36 cellular contexts compared by ENCODE assay signal in the genomic region with DNA sequence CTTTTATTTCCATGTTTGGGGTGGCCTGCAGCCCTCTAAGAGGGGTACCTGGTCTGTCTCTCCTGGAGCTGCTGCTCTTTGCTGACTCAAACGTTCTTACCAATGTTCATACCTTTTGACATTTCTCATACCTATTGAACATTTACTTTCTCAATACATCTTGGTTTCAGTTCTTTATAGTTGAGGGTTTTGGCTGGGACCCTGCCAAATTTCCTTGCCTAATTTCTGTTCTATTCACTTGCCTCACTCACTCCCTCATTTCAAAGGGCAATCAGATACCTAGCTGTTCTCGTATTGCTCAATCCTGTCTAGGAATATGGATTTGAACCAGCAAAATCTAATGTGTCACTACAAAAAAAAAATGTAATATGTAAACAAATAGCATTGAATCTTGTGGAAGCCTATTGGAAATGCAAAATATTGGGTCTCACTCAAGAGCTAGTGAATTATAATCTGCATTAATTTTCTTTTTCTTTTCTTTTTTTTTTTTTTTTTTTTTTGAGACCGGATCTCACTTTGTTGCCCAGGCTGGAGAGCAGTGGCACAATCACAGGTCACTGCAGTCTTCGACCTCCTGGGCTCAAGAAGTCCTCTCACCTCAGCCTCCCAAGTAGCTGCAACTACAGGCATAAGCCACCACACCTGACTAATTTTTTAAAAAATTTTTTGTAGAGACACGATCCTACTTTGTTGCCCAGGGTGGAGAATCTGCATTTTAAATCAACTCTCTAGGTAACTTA. TPM values are rescaled to one million over a fixed set of nuclear protein-coding genes. Genes with fewer than 3 reads are reported as not detected.
DNase-seq lines count a peak whose midpoint lies in the region; ATAC-seq, FAIRE-seq and TF ChIP-seq lines count a peak whose summit lies in the region.
"Had no signal": no experiment of that assay in that cellular context is flagged by ENCODE, and none has a peak within 500 bp of the region (broad histone marks: within the 10 kb centered on the region; RNA-seq: fewer than 3 reads in every experiment).

No MANE protein-coding gene starts in this region.

- H3K4me1 ChIP-seq in liver (ENCODE audit: control insufficient read depth in 4 of 4, insufficient read depth in 4 of 4, low read length in 3 of 4) (peaks cover 2 to 8% (median 4%) of the 10 kb centered on the region in 4 donors), HepG2 (ENCODE audit: insufficient read depth, low read length) (no peaks in the 10 kb centered on the region), K562 (replicated peaks in 1 of 2; ENCODE audit: control insufficient read depth in 2 of 2, insufficient read depth in 2 of 2, low read length in 2 of 2) (no peaks in the 10 kb centered on the region), vagina (no peaks in the 10 kb centered on the region), smooth muscle cell (ENCODE audit: low read depth) (no peaks in the 10 kb centered on the region)
- H3K4me1 ChIP-seq: heart left ventricle, lower lobe of right lung had no signal

- TF ChIP-seq POLR2A in HepG2 (IDR thresholded peaks at IDR 0.05; ENCODE audit: insufficient read depth in 1 of 2, low read depth in 2 of 2, low read length in 2 of 2) (no peak), K562 (conservative IDR thresholded peaks at IDR 0.05) (no peak), vagina (IDR thresholded peaks at IDR 0.05) (no peak)

- H4K20me1 ChIP-seq in HepG2 (ENCODE audit: insufficient read depth, low read length) (no peaks in the 10 kb centered on the region), K562 (replicated peaks; ENCODE audit: control insufficient read depth, insufficient read depth, low read length) (no peaks in the 10 kb centered on the region), smooth muscle cell (ENCODE audit: low read depth) (no peaks in the 10 kb centered on the region)

- H3K4me3 ChIP-seq in liver (ENCODE audit: low read depth in 1 of 3, low read length in 3 of 3) (no peak overlapping the region), HepG2 (replicated peaks in 1 of 3; ENCODE audit: insufficient read depth in 1 of 3, low read depth in 2 of 3, low read length in 3 of 3) (no peak overlapping the region), K562 (no peak overlapping the region), vagina (no peak overlapping the region), smooth muscle cell (no peak overlapping the region)
- H3K4me3 ChIP-seq: heart left ventricle, lower lobe of right lung, ovary, skin epidermis had no signal

- no peak for FAIRE-seq in HepG2 (lab: Jason Lieb, UNC)
- FAIRE-seq in K562 (lab: Jason Lieb, UNC): no peak
- FAIRE-seq: keratinocyte had no signal

- H3K27me3 ChIP-seq in liver (ENCODE audit: control insufficient read depth in 4 of 4, insufficient read depth in 4 of 4, low read length in 3 of 4) (no peaks in the 10 kb centered on the region), HepG2 (ENCODE audit: control insufficient read depth in 1 of 2, insufficient read depth in 2 of 2, low read length in 2 of 2) (no peaks in the 10 kb centered on the region), K562 (ENCODE audit: control insufficient read depth in 2 of 2, insufficient read depth in 2 of 2, low read length in 2 of 2) (no peaks in the 10 kb centered on the region), vagina (no peaks in the 10 kb centered on the region), smooth muscle cell (ENCODE audit: low read depth) (no peaks in the 10 kb centered on the region)
- H3K27me3 ChIP-seq: heart left ventricle, ovary had no signal

- POLR2A ChIA-PET in HepG2 (lab: Yijun Ruan, JAX) (no interaction called here), K562 (lab: Yijun Ruan, JAX) (no interaction called here)

- DNase-seq in HepG2 (ENCODE audit: low spot score) (no peak), K562 (ENCODE audit: extremely low read depth in 1 of 4, low spot score in 3 of 4) (no peak), left lobe of liver (ENCODE audit: low spot score) (peak; percentile 68), vagina (ENCODE audit: extremely low spot score in 2 of 2) (no peak), smooth muscle cell (lab: John Stamatoyannopoulos, UW; ENCODE audit: unreplicated experiment) (no peak)
- DNase-seq: activated CD4-positive, alpha-beta T cell treated with anti-CD3 and anti-CD28 coated beads for 48 hours; activated CD8-positive, alpha-beta memory T cell treated with anti-CD3 and anti-CD28 coated beads for 24 hours; activated T-cell treated with anti-CD3 and anti-CD28 coated beads for 4 hours; AML-193; aorta; CD8-positive, alpha-beta T cell; central memory CD4-positive, alpha-beta T cell; cortex of kidney; effector memory CD4-positive, alpha-beta T cell; EL; erythroblast; H9; heart left ventricle; lower lobe of right lung; NCI-H1048; NCI-H2107; ovary; stimulated activated naive CD4-positive, alpha-beta T cell treated with Interleukin-2 at 50 U/mL for 16 hours; T1000 had no signal

- TF ChIP-seq CTCF in liver (IDR thresholded peaks at IDR 0.05; ENCODE audit: low read depth, low read length, missing input control): no peak
- TF ChIP-seq CTCF in HepG2 (CRISPR knock-in tag; IDR thresholded peaks at IDR 0.05): no peak
- TF ChIP-seq CTCF in K562 (IDR thresholded peaks at IDR 0.05 in 2 of 3, conservative IDR thresholded peaks at IDR 0.05 in 1 of 3; ENCODE audit: insufficient read depth in 2 of 3, low read depth in 1 of 3, low read length in 3 of 3): no peak
- TF ChIP-seq CTCF in vagina (IDR thresholded peaks at IDR 0.05): no peak
- TF ChIP-seq CTCF in smooth muscle cell (IDR thresholded peaks at IDR 0.05; ENCODE audit: borderline replicate concordance, insufficient read depth, poor library complexity, severe bottlenecking): no peak

- in situ Hi-C loops in HepG2 (cut with HindIII; ENCODE audit: extremely low pct_ligation_motif_present, low pct_unique_long_range_greater_than_20kb) (no loop called here), K562 (cut with MboI) (no loop called here)

- H3K9me3 ChIP-seq in liver (ENCODE audit: control insufficient read depth in 4 of 4, low read length in 3 of 4) (no peaks in the 10 kb centered on the region), HepG2 (ENCODE audit: low read length) (no peaks in the 10 kb centered on the region), K562 (replicated peaks; ENCODE audit: control insufficient read depth, insufficient read depth, low read depth, low read length) (no peaks in the 10 kb centered on the region), vagina (no peaks in the 10 kb centered on the region), smooth muscle cell (replicated peaks; ENCODE audit: low read depth) (no peaks in the 10 kb centered on the region)
- H3K9me3 ChIP-seq: heart left ventricle, lower lobe of right lung, ovary had no signal

- ATAC-seq in HepG2 (no peak), K562 (no peak), left lobe of liver (peak; percentile 89), GM21447 (IDR thresholded peaks at IDR 0.05; ENCODE audit: unreplicated experiment) (no peak)
- ATAC-seq: CD8-positive, alpha-beta T cell; heart left ventricle; lower lobe of right lung; natural killer cell treated with Interleukin-12 subunit alpha and Interleukin-12 subunit beta and Interleukin-15 and Interleukin-18, amount 100 ng/mL, for 72 hours had no signal

- TF ChIP-seq EP300 in HepG2 (IDR thresholded peaks at IDR 0.05; ENCODE audit: low read depth in 2 of 2, low read length in 2 of 2) (no peak), HepG2 (CRISPR knock-in tag; IDR thresholded peaks at IDR 0.05; ENCODE audit: borderline replicate concordance) (no peak), K562 (IDR thresholded peaks at IDR 0.05; ENCODE audit: low read length) (no peak)

- H2AFZ ChIP-seq in HepG2 (ENCODE audit: low read length): no peak overlapping the region
- H2AFZ ChIP-seq in K562 (ENCODE audit: low read depth, low read length): no peak overlapping the region
- H2AFZ ChIP-seq in smooth muscle cell (ENCODE audit: low read depth): no peak overlapping the region

- H3K4me2 ChIP-seq in HepG2 (ENCODE audit: low read depth, low read length): no peak overlapping the region
- no peak overlapping the region for H3K4me2 ChIP-seq in K562 (ENCODE audit: insufficient read depth, low read length)
- no peak overlapping the region for H3K4me2 ChIP-seq in smooth muscle cell

- no peaks in the 10 kb centered on the region for H3K9me1 ChIP-seq in K562 (ENCODE audit: control insufficient read depth, insufficient read depth, low read length)

- H3K27ac ChIP-seq in liver (ENCODE audit: low read depth in 1 of 2, low read length in 2 of 2) (peak overlapping the region in 1 of 2 donors; percentile 31), HepG2 (ENCODE audit: extremely low read length, insufficient read depth, low read length) (no peak overlapping the region), K562 (ENCODE audit: extremely low read depth, low read depth, low read length) (no peak overlapping the region), vagina (no peak overlapping the region), smooth muscle cell (ENCODE audit: low read depth) (no peak overlapping the region)
- H3K27ac ChIP-seq: heart left ventricle, lower lobe of right lung, ovary, skin epidermis, VCaP had no signal

- no peaks in the 10 kb centered on the region for H3K79me2 ChIP-seq in HepG2 (ENCODE audit: insufficient read depth, low read length)
- H3K79me2 ChIP-seq in K562 (ENCODE audit: control insufficient read depth, insufficient read depth, low read length): no peaks in the 10 kb centered on the region
- no peaks in the 10 kb centered on the region for H3K79me2 ChIP-seq in smooth muscle cell (ENCODE audit: low read depth)

- H3K36me3 ChIP-seq in liver (ENCODE audit: control insufficient read depth in 4 of 4, insufficient read depth in 3 of 4, low read depth in 1 of 4, low read length in 3 of 4) (no peaks in the 10 kb centered on the region), HepG2 (replicated peaks in 1 of 2; ENCODE audit: control insufficient read depth in 1 of 2, insufficient read depth in 2 of 2, low read length in 2 of 2) (no peaks in the 10 kb centered on the region), K562 (ENCODE audit: control insufficient read depth, insufficient read depth, low read length) (no peaks in the 10 kb centered on the region), vagina (no peaks in the 10 kb centered on the region), smooth muscle cell (ENCODE audit: low read depth) (no peaks in the 10 kb centered on the region)
- H3K36me3 ChIP-seq: heart left ventricle, lower lobe of right lung, ovary had no signal

- peak in 1 of 2 donors; percentile 21 for TF ChIP-seq RAD21 in liver (IDR thresholded peaks at IDR 0.05)
- TF ChIP-seq RAD21 in HepG2 (CRISPR knock-in tag; IDR thresholded peaks at IDR 0.05): no peak
- no peak for TF ChIP-seq RAD21 in K562 (CRISPR knock-in tag; conservative IDR thresholded peaks at IDR 0.05 in 1 of 2, IDR thresholded peaks at IDR 0.05 in 1 of 2)

- intact Hi-C loops in HepG2 (cut with micrococcal nuclease; ENCODE audit: unreplicated experiment) (no loop called here), K562 (cut with micrococcal nuclease) (no loop called here), vagina (cut with DNase I) (no loop called here)

- BruUV-seq in HepG2 (replicated peaks; lab: Mats Ljungman, UMichigan) (no TSS peak), K562 (replicated peaks; lab: Mats Ljungman, UMichigan) (no TSS peak)

- CTCF ChIA-PET in HepG2 (lab: Yijun Ruan, JAX; ENCODE audit: low intra/inter-chr PET ratio, low total read pairs): no interaction called here
- CTCF ChIA-PET in K562 (lab: Yijun Ruan, JAX; ENCODE audit: low intra/inter-chr PET ratio): no interaction called here

- H3F3A ChIP-seq in smooth muscle cell (ENCODE audit: low read depth): no peaks in the 10 kb centered on the region

- WGBS in liver: 50% methylated on average over 5 of the region's 5 CpGs
- WGBS in HepG2 (ENCODE audit: low lambda C conversion rate): under 1% methylated on average over 5 of the region's 5 CpGs
- 2% methylated on average over 5 of the region's 5 CpGs for WGBS in K562 (ENCODE audit: insufficient coverage, low coverage, missing lambda C conversion rate)
- 87% methylated on average over 5 of the region's 5 CpGs for WGBS in smooth muscle cell (ENCODE audit: low lambda C conversion rate)

- H3K9ac ChIP-seq in liver (ENCODE audit: low read depth in 1 of 2, low read length in 2 of 2) (no peak overlapping the region), HepG2 (ENCODE audit: insufficient read depth, low read depth, low read length) (no peak overlapping the region), K562 (ENCODE audit: insufficient read depth in 1 of 2, low read depth in 2 of 2, low read length in 2 of 2) (no peak overlapping the region), smooth muscle cell (ENCODE audit: low read depth) (no peak overlapping the region)

RNA-seq across cellular contexts. Expression of a gene that starts 7.5 kb away (rescaled TPM):
- total RNA-seq in liver (not detected), HepG2 (2016; rRNA removed; fragmentation: Illumina TruSeq; extraction: Trizol) (not detected in 2 replicates), K562 (2014; rRNA removed) (not detected in 2 replicates), K562 (2014; rRNA removed; fragmentation: Illumina TruSeq; extraction: Trizol) (not detected in 2 replicates), K562 (2015; rRNA removed; fragmentation: Illumina TruSeq; extraction: Trizol) (not detected in 2 replicates), K562 (2021) (not detected in 2 replicates), left lobe of liver (not detected), vagina (not detected), smooth muscle cell (not detected in 2 replicates)
- polyA plus RNA-seq in liver (not detected), HepG2 (2011; rRNA removed) (not detected in 2 replicates), K562 (2011; rRNA removed) (not detected in 2 replicates), K562 (2014; fragmentation: Illumina TruSeq; extraction: Trizol) (not detected in 2 replicates), K562 (2014; fragmentation: Nextera tagmentation; extraction: Ambion mirVana) (not detected), K562 (2014; rRNA removed) (not detected in 2 replicates), smooth muscle cell (not detected in 2 replicates)
- total RNA-seq in HepG2 (2016; cell fraction: cytosol; rRNA removed; fragmentation: Illumina TruSeq; extraction: Trizol; ENCODE audit: low read depth): not detected in 2 replicates
- not detected in 2 replicates for total RNA-seq in HepG2 (2016; cell fraction: insoluble cytoplasmic fraction; rRNA removed; fragmentation: Illumina TruSeq; extraction: Trizol)
- not detected in 2 replicates for total RNA-seq in HepG2 (2016; cell fraction: membrane; rRNA removed; fragmentation: Illumina TruSeq; extraction: Trizol)
- not detected in 2 replicates for total RNA-seq in HepG2 (2016; cell fraction: nucleus; rRNA removed; fragmentation: Illumina TruSeq; extraction: Trizol)
- polyA plus RNA-seq in HepG2 (2011; cell fraction: cytosol; rRNA removed): not detected in 2 replicates
- polyA plus RNA-seq in HepG2 (2011; cell fraction: nucleus; rRNA removed): not detected in 2 replicates
- polyA plus RNA-seq in HepG2 (2012): not detected in 2 replicates
- polyA plus RNA-seq in HepG2 (2016; cell fraction: cytosol; fragmentation: Illumina TruSeq; extraction: Trizol; ENCODE audit: low read depth): not detected in 2 replicates
- polyA plus RNA-seq in HepG2 (2016; cell fraction: insoluble cytoplasmic fraction; fragmentation: Illumina TruSeq; extraction: Trizol; ENCODE audit: low read depth): not detected in 2 replicates
- not detected in 2 replicates for polyA plus RNA-seq in HepG2 (2016; cell fraction: membrane; fragmentation: Illumina TruSeq; extraction: Trizol; ENCODE audit: low read depth)
- not detected in 2 replicates for polyA plus RNA-seq in HepG2 (2016; cell fraction: nucleus; fragmentation: Illumina TruSeq; extraction: Trizol; ENCODE audit: insufficient read depth, low read depth)
- polyA minus RNA-seq in HepG2 (2011; rRNA and poly(A)+ RNA removed; ENCODE audit: low replicate concordance): not detected in 2 replicates
- polyA minus RNA-seq in HepG2 (2011; cell fraction: cytosol; rRNA and poly(A)+ RNA removed): not detected in 2 replicates
- not detected in 2 replicates for polyA minus RNA-seq in HepG2 (2011; cell fraction: nucleus; rRNA and poly(A)+ RNA removed)
- not detected in 2 replicates for total RNA-seq in K562 (2011; cell fraction: chromatin; rRNA removed; ENCODE audit: low replicate concordance)
- total RNA-seq in K562 (2011; cell fraction: nucleolus; rRNA removed): not detected in 2 replicates
- total RNA-seq in K562 (2011; cell fraction: nucleoplasm; rRNA removed): not detected in 2 replicates
- not detected in 2 replicates for polyA plus RNA-seq in K562 (2011; cell fraction: cytosol; rRNA removed)
- polyA plus RNA-seq in K562 (2011; cell fraction: nucleus; rRNA removed): not detected in 2 replicates
- polyA plus RNA-seq in K562 (2012): not detected in 2 replicates
- not detected in 2 replicates for polyA minus RNA-seq in K562 (2011; rRNA and poly(A)+ RNA removed)
- polyA minus RNA-seq in K562 (2011; cell fraction: cytosol; rRNA and poly(A)+ RNA removed): not detected in 2 replicates
- not detected in 2 replicates for polyA minus RNA-seq in K562 (2011; cell fraction: nucleus; rRNA and poly(A)+ RNA removed)
- total RNA-seq: A673; aorta; CD8-positive, alpha-beta T cell; H9; heart left ventricle; lower lobe of right lung; mucosa of gallbladder; natural killer cell treated with Interleukin-12 subunit alpha and Interleukin-12 subunit beta and Interleukin-15 and Interleukin-18, amount 100 ng/mL, for 72 hours; ovary; RPMI7951; SK-MEL-5; temporal lobe; ureter had no signal
- polyA plus RNA-seq: aorta, heart left ventricle, keratinocyte, ovary had no signal

RNA-seq across cellular contexts. Expression of a gene that starts 44.4 kb away (rescaled TPM):
- total RNA-seq in liver (not detected), HepG2 (2016; rRNA removed; fragmentation: Illumina TruSeq; extraction: Trizol) (not detected in 2 replicates), K562 (2014; rRNA removed) (not detected in 2 replicates), K562 (2014; rRNA removed; fragmentation: Illumina TruSeq; extraction: Trizol) (not detected in 2 replicates), K562 (2015; rRNA removed; fragmentation: Illumina TruSeq; extraction: Trizol) (not detected in 2 replicates), K562 (2021) (not detected in 2 replicates), left lobe of liver (not detected), vagina (not detected), smooth muscle cell (not detected in 2 replicates)
- polyA plus RNA-seq in liver (not detected), HepG2 (2011; rRNA removed) (not detected in 2 replicates), K562 (2011; rRNA removed) (not detected in 2 replicates), K562 (2014; fragmentation: Illumina TruSeq; extraction: Trizol) (not detected in 2 replicates), K562 (2014; fragmentation: Nextera tagmentation; extraction: Ambion mirVana) (not detected), K562 (2014; rRNA removed) (not detected in 2 replicates), smooth muscle cell (not detected in 2 replicates)
- not detected in 2 replicates for total RNA-seq in HepG2 (2016; cell fraction: cytosol; rRNA removed; fragmentation: Illumina TruSeq; extraction: Trizol; ENCODE audit: low read depth)
- not detected in 2 replicates for total RNA-seq in HepG2 (2016; cell fraction: insoluble cytoplasmic fraction; rRNA removed; fragmentation: Illumina TruSeq; extraction: Trizol)
- total RNA-seq in HepG2 (2016; cell fraction: membrane; rRNA removed; fragmentation: Illumina TruSeq; extraction: Trizol): not detected in 2 replicates
- not detected in 2 replicates for total RNA-seq in HepG2 (2016; cell fraction: nucleus; rRNA removed; fragmentation: Illumina TruSeq; extraction: Trizol)
- polyA plus RNA-seq in HepG2 (2011; cell fraction: cytosol; rRNA removed): not detected in 2 replicates
- not detected in 2 replicates for polyA plus RNA-seq in HepG2 (2011; cell fraction: nucleus; rRNA removed)
- polyA plus RNA-seq in HepG2 (2012): not detected in 2 replicates
- not detected in 2 replicates for polyA plus RNA-seq in HepG2 (2016; cell fraction: cytosol; fragmentation: Illumina TruSeq; extraction: Trizol; ENCODE audit: low read depth)
- not detected in 2 replicates for polyA plus RNA-seq in HepG2 (2016; cell fraction: insoluble cytoplasmic fraction; fragmentation: Illumina TruSeq; extraction: Trizol; ENCODE audit: low read depth)
- not detected in 2 replicates for polyA plus RNA-seq in HepG2 (2016; cell fraction: membrane; fragmentation: Illumina TruSeq; extraction: Trizol; ENCODE audit: low read depth)
- polyA plus RNA-seq in HepG2 (2016; cell fraction: nucleus; fragmentation: Illumina TruSeq; extraction: Trizol; ENCODE audit: insufficient read depth, low read depth): not detected in 2 replicates
- not detected in 2 replicates for polyA minus RNA-seq in HepG2 (2011; rRNA and poly(A)+ RNA removed; ENCODE audit: low replicate concordance)
- not detected in 2 replicates for polyA minus RNA-seq in HepG2 (2011; cell fraction: cytosol; rRNA and poly(A)+ RNA removed)
- not detected in 2 replicates for polyA minus RNA-seq in HepG2 (2011; cell fraction: nucleus; rRNA and poly(A)+ RNA removed)
- total RNA-seq in K562 (2011; cell fraction: chromatin; rRNA removed; ENCODE audit: low replicate concordance): not detected in 2 replicates
- total RNA-seq in K562 (2011; cell fraction: nucleolus; rRNA removed): not detected in 2 replicates
- not detected in 2 replicates for total RNA-seq in K562 (2011; cell fraction: nucleoplasm; rRNA removed)
- not detected in 2 replicates for polyA plus RNA-seq in K562 (2011; cell fraction: cytosol; rRNA removed)
- polyA plus RNA-seq in K562 (2011; cell fraction: nucleus; rRNA removed): not detected in 2 replicates
- not detected in 2 replicates for polyA plus RNA-seq in K562 (2012)
- polyA minus RNA-seq in K562 (2011; rRNA and poly(A)+ RNA removed): not detected in 2 replicates
- polyA minus RNA-seq in K562 (2011; cell fraction: cytosol; rRNA and poly(A)+ RNA removed): not detected in 2 replicates
- polyA minus RNA-seq in K562 (2011; cell fraction: nucleus; rRNA and poly(A)+ RNA removed): not detected in 2 replicates
- total RNA-seq: A673; aorta; CD8-positive, alpha-beta T cell; H9; heart left ventricle; lower lobe of right lung; mucosa of gallbladder; natural killer cell treated with Interleukin-12 subunit alpha and Interleukin-12 subunit beta and Interleukin-15 and Interleukin-18, amount 100 ng/mL, for 72 hours; ovary; RPMI7951; SK-MEL-5; temporal lobe; ureter had no signal
- polyA plus RNA-seq: aorta, heart left ventricle, keratinocyte, ovary had no signal

RNA-seq across cellular contexts. Expression of a gene that starts 57.2 kb away (rescaled TPM):
- total RNA-seq in liver (1 to 10 TPM; 4.6 to 5.1 TPM), HepG2 (2016; rRNA removed; fragmentation: Illumina TruSeq; extraction: Trizol) (7.0 and 7.7 TPM in 2 replicates), K562 (2014; rRNA removed) (11.9 and 12.9 TPM in 2 replicates), K562 (2014; rRNA removed; fragmentation: Illumina TruSeq; extraction: Trizol) (14.4 and 15.3 TPM in 2 replicates), K562 (2015; rRNA removed; fragmentation: Illumina TruSeq; extraction: Trizol) (17.7 and 18.7 TPM in 2 replicates), K562 (2021) (12.7 and 16.5 TPM in 2 replicates), left lobe of liver (3.4 TPM), vagina (9.1 TPM), smooth muscle cell (3.6 and 6.3 TPM in 2 replicates)
- polyA plus RNA-seq in liver (1 to 10 TPM; 1.2 to 2.0 TPM), HepG2 (2011; rRNA removed) (7.9 and 8.9 TPM in 2 replicates), K562 (2011; rRNA removed) (9.6 and 15.2 TPM in 2 replicates), K562 (2014; fragmentation: Illumina TruSeq; extraction: Trizol) (11.6 and 12.2 TPM in 2 replicates), K562 (2014; fragmentation: Nextera tagmentation; extraction: Ambion mirVana) (1 to 10 TPM; 2.3 to 3.5 TPM), K562 (2014; rRNA removed) (12.7 and 16.4 TPM in 2 replicates), smooth muscle cell (6.1 and 6.2 TPM in 2 replicates)
- total RNA-seq in HepG2 (2016; cell fraction: cytosol; rRNA removed; fragmentation: Illumina TruSeq; extraction: Trizol; ENCODE audit: low read depth): 1.9 and 2.1 TPM in 2 replicates
- 6.8 and 9.5 TPM in 2 replicates for total RNA-seq in HepG2 (2016; cell fraction: insoluble cytoplasmic fraction; rRNA removed; fragmentation: Illumina TruSeq; extraction: Trizol)
- 4.8 and 5.3 TPM in 2 replicates for total RNA-seq in HepG2 (2016; cell fraction: membrane; rRNA removed; fragmentation: Illumina TruSeq; extraction: Trizol)
- 17.0 and 19.4 TPM in 2 replicates for total RNA-seq in HepG2 (2016; cell fraction: nucleus; rRNA removed; fragmentation: Illumina TruSeq; extraction: Trizol)
- polyA plus RNA-seq in HepG2 (2011; cell fraction: cytosol; rRNA removed): 4.0 and 4.4 TPM in 2 replicates
- polyA plus RNA-seq in HepG2 (2011; cell fraction: nucleus; rRNA removed): 21.2 and 23.5 TPM in 2 replicates
- polyA plus RNA-seq in HepG2 (2012): 6.6 and 7.0 TPM in 2 replicates
- 1.4 and 1.8 TPM in 2 replicates for polyA plus RNA-seq in HepG2 (2016; cell fraction: cytosol; fragmentation: Illumina TruSeq; extraction: Trizol; ENCODE audit: low read depth)
- 8.9 and 9.7 TPM in 2 replicates for polyA plus RNA-seq in HepG2 (2016; cell fraction: insoluble cytoplasmic fraction; fragmentation: Illumina TruSeq; extraction: Trizol; ENCODE audit: low read depth)
- polyA plus RNA-seq in HepG2 (2016; cell fraction: membrane; fragmentation: Illumina TruSeq; extraction: Trizol; ENCODE audit: low read depth): 3.3 and 4.2 TPM in 2 replicates
- polyA plus RNA-seq in HepG2 (2016; cell fraction: nucleus; fragmentation: Illumina TruSeq; extraction: Trizol; ENCODE audit: insufficient read depth, low read depth): 42.0 and 44.3 TPM in 2 replicates
- 6.7 and 6.8 TPM in 2 replicates for polyA minus RNA-seq in HepG2 (2011; rRNA and poly(A)+ RNA removed; ENCODE audit: low replicate concordance)
- polyA minus RNA-seq in HepG2 (2011; cell fraction: cytosol; rRNA and poly(A)+ RNA removed): 2.2 and 4.4 TPM in 2 replicates
- 32.9 and 35.7 TPM in 2 replicates for polyA minus RNA-seq in HepG2 (2011; cell fraction: nucleus; rRNA and poly(A)+ RNA removed)
- total RNA-seq in K562 (2011; cell fraction: chromatin; rRNA removed; ENCODE audit: low replicate concordance): 32.9 and 33.2 TPM in 2 replicates
- total RNA-seq in K562 (2011; cell fraction: nucleolus; rRNA removed): 25.8 and 26.8 TPM in 2 replicates
- 25.2 and 28.8 TPM in 2 replicates for total RNA-seq in K562 (2011; cell fraction: nucleoplasm; rRNA removed)
- polyA plus RNA-seq in K562 (2011; cell fraction: cytosol; rRNA removed): 5.0 and 5.2 TPM in 2 replicates
- 27.6 and 40.5 TPM in 2 replicates for polyA plus RNA-seq in K562 (2011; cell fraction: nucleus; rRNA removed)
- 7.2 and 9.9 TPM in 2 replicates for polyA plus RNA-seq in K562 (2012)
- 10.0 and 14.7 TPM in 2 replicates for polyA minus RNA-seq in K562 (2011; rRNA and poly(A)+ RNA removed)
- polyA minus RNA-seq in K562 (2011; cell fraction: cytosol; rRNA and poly(A)+ RNA removed): 3.2 and 4.3 TPM in 2 replicates
- polyA minus RNA-seq in K562 (2011; cell fraction: nucleus; rRNA and poly(A)+ RNA removed): 21.9 and 22.8 TPM in 2 replicates
